ENCODE assay signal across 18 cellular contexts in genomic region chr3:175620093-175620492, GRCh38.
A peak's percentile ranks its signal among the peaks of the same experiment; 100 is the strongest.
DNase-seq lines count a peak whose midpoint lies in the region; ATAC-seq, FAIRE-seq and TF ChIP-seq lines count a peak whose summit lies in the region.
"Had no signal": no experiment of that assay in that cellular context is flagged by ENCODE, and none has a peak within 500 bp of the region (broad histone marks: within the 10 kb centered on the region; RNA-seq: fewer than 3 reads in every experiment).

No MANE protein-coding gene starts in this region.

- H4K5ac ChIP-seq in H9 (ENCODE audit: insufficient read length, low read depth, low read length): no peak overlapping the region

- H3K4me2 ChIP-seq in GM23338: no peak overlapping the region
- no peak overlapping the region for H3K4me2 ChIP-seq in H9 (ENCODE audit: insufficient read depth, insufficient read length, low read length)

- H3K79me2 ChIP-seq in GM23338 (replicated peaks; ENCODE audit: insufficient read depth) (no peaks in the 10 kb centered on the region), H9 (ENCODE audit: insufficient read depth, low read length) (no peaks in the 10 kb centered on the region)

- H2AK5ac ChIP-seq in H9 (ENCODE audit: insufficient read length, low read length): no peak overlapping the region

- H3K4me3 ChIP-seq in GM23338 (no peak overlapping the region), kidney (ENCODE audit: low read length in 2 of 2) (no peak overlapping the region)

- H3K23ac ChIP-seq in H9 (ENCODE audit: insufficient read length, low read depth, low read length): no peak overlapping the region

- no peaks in the 10 kb centered on the region for H3K36me3 Mint-ChIP-seq in GM23338 (ENCODE audit: low read depth)
- H3K36me3 Mint-ChIP-seq in H9 (ENCODE audit: insufficient read depth in 1 of 3, low read depth in 3 of 3): peaks cover 0 to 5% (median 0%) of the 10 kb centered on the region in 3 experiments; a peak in 2 of 7 replicates
- H3K36me3 Mint-ChIP-seq in progenitor cell of endocrine pancreas (ENCODE audit: insufficient read depth): no peaks in the 10 kb centered on the region
- H3K36me3 Mint-ChIP-seq: CD4-positive, alpha-beta memory T cell had no signal

- no peak for TF ChIP-seq CTCF in GM23338 (conservative IDR thresholded peaks at IDR 0.05; ENCODE audit: low read depth in 2 of 2)
- TF ChIP-seq CTCF in H9 (conservative IDR thresholded peaks at IDR 0.05): no peak
- TF ChIP-seq CTCF in kidney (IDR thresholded peaks at IDR 0.05; ENCODE audit: borderline replicate concordance, extremely low read depth, insufficient read depth): no peak
- TF ChIP-seq CTCF in progenitor cell of endocrine pancreas (IDR thresholded peaks at IDR 0.05; ENCODE audit: unreplicated experiment): no peak

- H2BK20ac ChIP-seq in H9 (ENCODE audit: low read depth, low read length, poor library complexity, severe bottlenecking): no peak overlapping the region

- no peak overlapping the region for H3K56ac ChIP-seq in H9 (ENCODE audit: insufficient read length, low read depth, low read length)

- no peaks in the 10 kb centered on the region for H3F3A ChIP-seq in GM23338 (replicated peaks; ENCODE audit: low read depth)

- peak; percentile 9 for DNase-seq in GM23338 (ENCODE audit: low spot score)
- DNase-seq in H9: no peak
- DNase-seq in kidney: peak; percentile 25
- no peak for DNase-seq in sciatic nerve (ENCODE audit: low spot score)
- no peak for DNase-seq in progenitor cell of endocrine pancreas (ENCODE audit: low spot score, unreplicated experiment)
- no peak for DNase-seq in NCI-H1092 treated with DMSO at 0.1 percent for 48 hours (lab: John Stamatoyannopoulos, UW)
- DNase-seq: C1 segment of cervical spinal cord; Calu3; CD4-positive, alpha-beta memory T cell; COR-L47; DMS53; GF-D8; GOT3; HCEC 1CT had no signal

- H3K18ac ChIP-seq in H9 (ENCODE audit: insufficient read length, low read depth, low read length): no peak overlapping the region

- H2BK120ac ChIP-seq in H9 (ENCODE audit: low read depth, low read length, poor library complexity, severe bottlenecking): no peak overlapping the region

- H4K8ac ChIP-seq in H9 (replicated peaks; ENCODE audit: insufficient read length, low read depth, low read length): no peak overlapping the region

- H4K20me1 ChIP-seq in GM23338 (replicated peaks; ENCODE audit: insufficient read depth) (no peaks in the 10 kb centered on the region), H9 (ENCODE audit: control insufficient read depth, insufficient read depth, insufficient read length) (no peaks in the 10 kb centered on the region)

- no peaks in the 10 kb centered on the region for H3K23me2 ChIP-seq in H9 (ENCODE audit: insufficient read length, low read depth, low read length, poor library complexity, severe bottlenecking)

- H3K9ac ChIP-seq in H9 (ENCODE audit: extremely low read depth, insufficient read length, low read length) (no peak overlapping the region), kidney (ENCODE audit: low read length in 2 of 2) (no peak overlapping the region)

- H3K4me1 ChIP-seq in GM23338 (ENCODE audit: insufficient read depth) (no peaks in the 10 kb centered on the region), H9 (ENCODE audit: insufficient read depth, low read length) (no peaks in the 10 kb centered on the region), kidney (ENCODE audit: control insufficient read depth in 1 of 2, insufficient read depth in 1 of 2, low read depth in 1 of 2, low read length in 2 of 2) (no peaks in the 10 kb centered on the region)

- H3K14ac ChIP-seq in H9 (ENCODE audit: insufficient read depth, low read length): peak overlapping the region; percentile 31; the same call in 1 of the 2 replicates

- H3K4me1 Mint-ChIP-seq in GM23338: no peaks in the 10 kb centered on the region; the same call in 2 of the 3 replicates
- H3K4me1 Mint-ChIP-seq in H9: no peaks in the 10 kb centered on the region
- no peaks in the 10 kb centered on the region for H3K4me1 Mint-ChIP-seq in progenitor cell of endocrine pancreas (ENCODE audit: low read depth)
- H3K4me1 Mint-ChIP-seq: CD4-positive, alpha-beta memory T cell had no signal

- ATAC-seq in GM23338 (no peak; the same call in 2 of the 3 replicates), sciatic nerve (peak; percentile 13), HG03095 (IDR thresholded peaks at IDR 0.05; ENCODE audit: unreplicated experiment) (no peak)

- H3K27me3 ChIP-seq in GM23338 (ENCODE audit: insufficient read depth): no peaks in the 10 kb centered on the region
- no peaks in the 10 kb centered on the region for H3K27me3 ChIP-seq in H9 (ENCODE audit: insufficient read depth, low read length)

- no peaks in the 10 kb centered on the region for H3K9me3 ChIP-seq in H9 (ENCODE audit: control insufficient read depth, low read depth, low read length)
- no peaks in the 10 kb centered on the region for H3K9me3 ChIP-seq in kidney (ENCODE audit: control insufficient read depth in 1 of 2, low read length in 2 of 2)

- no peaks in the 10 kb centered on the region for H3K27me3 Mint-ChIP-seq in GM23338 (ENCODE audit: insufficient read depth, low read depth, poor library complexity)
- no peaks in the 10 kb centered on the region for H3K27me3 Mint-ChIP-seq in H9 (ENCODE audit: low read depth)
- no peaks in the 10 kb centered on the region for H3K27me3 Mint-ChIP-seq in progenitor cell of endocrine pancreas
- H3K27me3 Mint-ChIP-seq: CD4-positive, alpha-beta memory T cell had no signal

- H3K36me3 ChIP-seq in GM23338 (ENCODE audit: insufficient read depth) (no peaks in the 10 kb centered on the region), kidney (ENCODE audit: control insufficient read depth in 1 of 2, insufficient read depth in 2 of 2, low read length in 2 of 2) (no peaks in the 10 kb centered on the region)

- no peak overlapping the region for H2BK15ac ChIP-seq in H9 (ENCODE audit: low read depth, low read length)

- H2BK5ac ChIP-seq in H9 (ENCODE audit: insufficient read length, low read length): no peak overlapping the region

- peak overlapping the region; percentile 88 for H2AFZ ChIP-seq in GM23338
- no peak overlapping the region for H2AFZ ChIP-seq in H9 (ENCODE audit: low read length)

- intact Hi-C loops in kidney (cut with DNase I): no loop called here
- intact Hi-C loops in sciatic nerve (cut with DNase I): no loop called here

- no peaks in the 10 kb centered on the region for H3K79me1 ChIP-seq in H9 (ENCODE audit: insufficient read depth, low read depth, low read length, poor library complexity, severe bottlenecking)

- H3K9me2 ChIP-seq in GM23338 (ENCODE audit: insufficient read depth): peaks cover 32% of the 10 kb centered on the region

- FAIRE-seq in kidney (lab: Jason Lieb, UNC): no peak
- FAIRE-seq: GM12891, GM18507, H54 had no signal

- WGBS in H9 (ENCODE audit: extremely low coverage, insufficient read length, low lambda C conversion rate): no CpG with 5 or more reads among the region's 13 CpGs

- no peak overlapping the region for H2BK12ac ChIP-seq in H9 (ENCODE audit: insufficient read length, low read depth, low read length)

- H3K9me3 Mint-ChIP-seq in GM23338: no peaks in the 10 kb centered on the region
- H3K9me3 Mint-ChIP-seq in H9: no peaks in the 10 kb centered on the region
- peaks cover 6% of the 10 kb centered on the region for H3K9me3 Mint-ChIP-seq in progenitor cell of endocrine pancreas (ENCODE audit: low read depth)

- H3K27ac ChIP-seq in GM23338 (ENCODE audit: low read depth) (no peak overlapping the region), H9 (ENCODE audit: insufficient read length, low read depth, low read length) (no peak overlapping the region), kidney (ENCODE audit: low read depth in 2 of 2, low read length in 2 of 2) (no peak overlapping the region)

- H3T11ph ChIP-seq in H9 (ENCODE audit: low read length): no peak overlapping the region

- H3K4ac ChIP-seq in H9 (ENCODE audit: low read depth, low read length): no peak overlapping the region

- no peak overlapping the region for H4K91ac ChIP-seq in H9 (ENCODE audit: insufficient read length, low read depth, low read length)

- H3K27ac Mint-ChIP-seq in GM23338 (no peak overlapping the region), H9 (no peak overlapping the region), progenitor cell of endocrine pancreas (no peak overlapping the region)
- H3K27ac Mint-ChIP-seq: CD4-positive, alpha-beta memory T cell had no signal

- H3K4me3 Mint-ChIP-seq in GM23338: no peak overlapping the region
- H3K4me3 Mint-ChIP-seq in H9: no peak overlapping the region
- no peak overlapping the region for H3K4me3 Mint-ChIP-seq in progenitor cell of endocrine pancreas (ENCODE audit: low read depth)
- H3K4me3 Mint-ChIP-seq: CD4-positive, alpha-beta memory T cell had no signal

TF ChIP-seq in GM23338, 12 proteins besides CTCF, POLR2A, EP300 and RAD21 (continues in another document):
- TF ChIP-seq POLR2AphosphoS5 (IDR thresholded peaks at IDR 0.05; ENCODE audit: low read depth) (no peak), NANOG (IDR thresholded peaks at IDR 0.05; ENCODE audit: borderline replicate concordance) (no peak), JUNB (IDR thresholded peaks at IDR 0.05; ENCODE audit: unreplicated experiment) (no peak)

Comparison
In these comparisons a context has a peak if more than half of its experiments do, and no peak if none do; other contexts are left out.
1. DNase-seq: peak in GM23338 (single experiment) and kidney (single experiment); none in H9 (single experiment), sciatic nerve (single experiment), progenitor cell of endocrine pancreas (single experiment) and NCI-H1092 treated with DMSO at 0.1 percent for 48 hours (single experiment).